ENCODE assay signal across 13 cellular contexts in the genomic region with DNA sequence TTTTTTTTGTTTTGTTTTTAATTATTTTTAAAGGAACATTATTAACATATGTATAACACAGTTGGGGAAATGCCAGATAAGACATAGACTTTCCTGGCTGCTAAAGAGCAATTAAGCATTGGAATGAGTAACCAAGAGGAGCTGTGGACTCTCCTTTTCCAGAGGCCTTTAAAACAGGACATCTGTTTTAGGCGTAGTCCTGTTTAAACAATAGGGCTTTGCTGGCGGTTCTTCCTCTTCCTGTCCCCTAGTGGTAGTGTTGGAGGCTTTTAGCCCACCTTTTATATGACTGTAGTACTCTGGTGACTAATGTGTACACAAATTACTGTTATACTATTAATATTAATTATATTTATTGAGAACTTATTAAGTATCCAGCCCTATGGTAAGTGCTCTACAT.
DNase-seq lines count a peak whose midpoint lies in the region; ATAC-seq, FAIRE-seq and TF ChIP-seq lines count a peak whose summit lies in the region.
"Had no signal": no experiment of that assay in that cellular context is flagged by ENCODE, and none has a peak within 500 bp of the region (broad histone marks: within the 10 kb centered on the region; RNA-seq: fewer than 3 reads in every experiment).

No MANE protein-coding gene starts in this region.

- POLR2A ChIA-PET in H1 (lab: Charles Lee; ENCODE audit: partially characterized antibody): no interaction called here

- H4K20me1 ChIP-seq in H1 (replicated peaks in 1 of 2; ENCODE audit: control insufficient read depth in 1 of 2, insufficient read depth in 2 of 2, low read length in 2 of 2): no peaks in the 10 kb centered on the region

- no peaks in the 10 kb centered on the region for H3K79me2 ChIP-seq in H1 (ENCODE audit: control insufficient read depth in 1 of 2, insufficient read depth in 2 of 2, low read length in 2 of 2)

- 0 out of 4 replicates have a peak, but pooled peaks cover 0 to 2% of the 10 kb centered on the region in 2 experiments for H3K9me3 ChIP-seq in H1 (ENCODE audit: insufficient read depth in 2 of 2, low read depth in 1 of 2, low read length in 1 of 2)
- no peaks in the 10 kb centered on the region for H3K9me3 ChIP-seq in liver (ENCODE audit: control insufficient read depth in 4 of 4, low read length in 3 of 4)

- no peak overlapping the region for H2AK5ac ChIP-seq in H1 (ENCODE audit: low read depth, low read length)

- no peak overlapping the region for H2BK5ac ChIP-seq in H1 (ENCODE audit: low read depth, low read length)

- no peaks in the 10 kb centered on the region for H3K23me2 ChIP-seq in H1 (ENCODE audit: low read depth, low read length)

- no peak for TF ChIP-seq POLR2A in H1 (IDR thresholded peaks at IDR 0.05; ENCODE audit: control extremely low read depth in 1 of 2, low read depth in 2 of 2, low read length in 2 of 2)

- TF ChIP-seq EP300 in H1 (IDR thresholded peaks at IDR 0.05; ENCODE audit: borderline replicate concordance in 1 of 2, low read depth in 2 of 2, low read length in 2 of 2): no peak

- no peak for FAIRE-seq in H1 (lab: Jason Lieb, UNC)

- no peak overlapping the region for H3K14ac ChIP-seq in H1 (ENCODE audit: insufficient read length)

- TF ChIP-seq RAD21 in H1 (IDR thresholded peaks at IDR 0.05 in 1 of 2, conservative IDR thresholded peaks at IDR 0.05 in 1 of 2; ENCODE audit: low read depth in 2 of 2, low read length in 2 of 2): peak in 1 of 2 experiments; percentile 23; a peak in 1 of 4 replicates
- TF ChIP-seq RAD21 in liver (IDR thresholded peaks at IDR 0.05): peak in 1 of 2 donors; percentile 33

- no peak overlapping the region for H3K27ac ChIP-seq in H1 (ENCODE audit: low read depth, low read length)
- H3K27ac ChIP-seq in liver (ENCODE audit: low read depth in 1 of 2, low read length in 2 of 2): no peak overlapping the region
- H3K27ac ChIP-seq: C4-2B had no signal

- H2BK15ac ChIP-seq in H1 (ENCODE audit: low read length): no peak overlapping the region

- no peak overlapping the region for H2BK120ac ChIP-seq in H1 (replicated peaks; ENCODE audit: low read depth, low read length)

- H3K23ac ChIP-seq in H1 (ENCODE audit: insufficient read length): no peak overlapping the region

- H3K9ac ChIP-seq in H1 (replicated peaks in 1 of 4; ENCODE audit: extremely low read depth in 1 of 4, low read depth in 3 of 4, low read length in 3 of 4) (no peak overlapping the region), liver (ENCODE audit: low read depth in 1 of 2, low read length in 2 of 2) (no peak overlapping the region)

- H3K79me1 ChIP-seq in H1 (ENCODE audit: low read depth, low read length): no peaks in the 10 kb centered on the region

- H4K91ac ChIP-seq in H1 (replicated peaks; ENCODE audit: insufficient read length, low read length): no peak overlapping the region

- peak in 2 of 3 experiments; percentile 20 to 35; a peak in 2 of 4 replicates for TF ChIP-seq CTCF in H1 (IDR thresholded peaks at IDR 0.05; ENCODE audit: control extremely low read depth in 1 of 3, insufficient read depth in 1 of 3, low read depth in 1 of 3, low read length in 3 of 3)
- TF ChIP-seq CTCF in liver (IDR thresholded peaks at IDR 0.05; ENCODE audit: low read depth, low read length, missing input control): peak; percentile 11

- DNase-seq in AG20443 (ENCODE audit: low spot score): peak; percentile 12
- DNase-seq in HT1080 (ENCODE audit: low read depth): peak; percentile 50
- no peak for DNase-seq in H1 (ENCODE audit: low read depth in 1 of 2, low spot score in 2 of 2)
- DNase-seq in T1000 (lab: John Stamatoyannopoulos, UW): no peak
- no peak for DNase-seq in Ammon's horn (ENCODE audit: low spot score)
- DNase-seq: activated CD8-positive, alpha-beta memory T cell treated with anti-CD3 and anti-CD28 coated beads, Interleukin-2, amount 50 U/mL, for 48 hours; aorta; NCI-H146 had no signal

- H3K27me3 ChIP-seq in H1 (replicated peaks in 1 of 4; ENCODE audit: control insufficient read depth in 3 of 4, extremely low read depth in 1 of 4, insufficient read depth in 3 of 4, low read length in 3 of 4): no peaks in the 10 kb centered on the region
- H3K27me3 ChIP-seq in liver (ENCODE audit: control insufficient read depth in 4 of 4, insufficient read depth in 4 of 4, low read length in 3 of 4): no peaks in the 10 kb centered on the region

- no peak overlapping the region for H2BK12ac ChIP-seq in H1 (ENCODE audit: low read depth, low read length)

- H3K56ac ChIP-seq in H1 (replicated peaks; ENCODE audit: insufficient read length, low read depth, low read length): no peak overlapping the region

- H4K5ac ChIP-seq in H1 (ENCODE audit: insufficient read length, low read depth, low read length): no peak overlapping the region

- H2AFZ ChIP-seq in H1 (ENCODE audit: low read length): no peak overlapping the region

- no peaks in the 10 kb centered on the region for H3K4me1 ChIP-seq in H1 (replicated peaks in 1 of 4; ENCODE audit: control insufficient read depth in 3 of 4, insufficient read depth in 4 of 4, low read length in 3 of 4)
- H3K4me1 ChIP-seq in liver (ENCODE audit: control insufficient read depth in 4 of 4, insufficient read depth in 4 of 4, low read length in 3 of 4): peaks cover 4 to 30% (median 27%) of the 10 kb centered on the region in 4 donors

- H4K8ac ChIP-seq in H1 (ENCODE audit: extremely low read depth, insufficient read depth, low read length): no peak overlapping the region

- H3K18ac ChIP-seq in H1 (ENCODE audit: extremely low read depth, low read length): no peak overlapping the region

- no peak overlapping the region for H2BK20ac ChIP-seq in H1 (ENCODE audit: low read length)

- no peak overlapping the region for H3K4me2 ChIP-seq in H1 (ENCODE audit: insufficient read depth in 1 of 2, low read depth in 2 of 2, low read length in 2 of 2)

- H3K4me3 ChIP-seq in H1 (ENCODE audit: extremely low read depth in 1 of 4, insufficient read depth in 2 of 4, low read depth in 3 of 4, low read length in 4 of 4) (no peak overlapping the region), liver (ENCODE audit: low read depth in 1 of 3, low read length in 3 of 3) (no peak overlapping the region)

- ATAC-seq in GM21723 (IDR thresholded peaks at IDR 0.05; ENCODE audit: unreplicated experiment) (no peak), GM19463 (IDR thresholded peaks at IDR 0.05; ENCODE audit: unreplicated experiment) (no peak)
- ATAC-seq: esophagus mucosa had no signal

- H3K36me3 ChIP-seq in H1 (ENCODE audit: control insufficient read depth in 2 of 4, insufficient read depth in 4 of 4, low read length in 3 of 4): no peaks in the 10 kb centered on the region
- no peaks in the 10 kb centered on the region for H3K36me3 ChIP-seq in liver (ENCODE audit: control insufficient read depth in 4 of 4, insufficient read depth in 3 of 4, low read depth in 1 of 4, low read length in 3 of 4)

- no peak overlapping the region for H3K4ac ChIP-seq in H1 (replicated peaks; ENCODE audit: insufficient read length, low read depth, low read length)

- WGBS in H1 (ENCODE audit: extremely low coverage in 1 of 2, insufficient coverage in 1 of 2, insufficient read length in 1 of 2, insufficient replicate concordance in 2 of 2, low coverage in 1 of 2, low lambda C conversion rate in 2 of 2, missing lambda C conversion rate in 1 of 2), 2 experiments: 49% methylated on average over 2 of the region's 2 CpGs; no CpG with 5 or more reads in 1 of the 2 experiments
- WGBS in liver: 71% methylated on average over 2 of the region's 2 CpGs

- CTCF ChIA-PET in H1 (lab: Charles Lee; ENCODE audit: partially characterized antibody): interaction anchor here (1.5 to 1.7 kb wide), 2 partner anchors 10 to 213 kb away, joined by 3 to 5 read pairs; no protein-coding TSS in a partner anchor

TF ChIP-seq in liver, 16 proteins besides CTCF, POLR2A, EP300 and RAD21:
- no peak for TF ChIP-seq ATF3 (IDR thresholded peaks at IDR 0.05)
- no peak for TF ChIP-seq HNF4G (IDR thresholded peaks at IDR 0.05)
- no peak for TF ChIP-seq SP1 (IDR thresholded peaks at IDR 0.05)
- no peak for TF ChIP-seq HNF4A (conservative IDR thresholded peaks at IDR 0.05)

Comparison
In these comparisons a context has a peak if more than half of its experiments do, and no peak if none do; other contexts are left out.
1. DNase-seq: peak in AG20443 (single experiment) and HT1080 (single experiment); none in H1 (0 of 2), T1000 (single experiment) and Ammon's horn (single experiment).